ENCODE assay signal across 19 cellular contexts in genomic region chr1:12069616-12070244, GRCh38. TPM values are rescaled to one million over a fixed set of nuclear protein-coding genes. Genes with fewer than 3 reads are reported as not detected.
DNase-seq lines count a peak whose midpoint lies in the region; FAIRE-seq and TF ChIP-seq lines count a peak whose summit lies in the region.
"Had no signal": no experiment of that assay in that cellular context is flagged by ENCODE, and none has a peak within 500 bp of the region (broad histone marks: within the 10 kb centered on the region; RNA-seq: fewer than 3 reads in every experiment).

No MANE protein-coding gene starts in this region.

- DNase-seq in GDM1 (lab: John Stamatoyannopoulos, UW) (peak; percentile 44), GM18507 (ENCODE audit: extremely low spot score, insufficient read length, low read depth) (no peak), mesothelial cell of epicardium (ENCODE audit: low spot score in 2 of 2, unreplicated experiment in 2 of 2) (no peak), DMS153 treated with DMSO at 0.1 percent for 48 hours (lab: John Stamatoyannopoulos, UW; ENCODE audit: unreplicated experiment) (no peak), COLO829 (ENCODE audit: low spot score) (no peak), left ventricle myocardium inferior (no peak)
- no peak for DNase-seq in activated T-helper 1 cell treated with anti-CD3 and anti-CD28 coated beads, Interleukin-12 subunit alpha, Interleukin-12 subunit beta, Interleukin-2, Interleukin-4 antibody, amounts not matched to agents 30 ng/mL and 10 ng/mL and 1 ng/mL, durations not matched to agents 14 hours and 24 hours and 36 hours (ENCODE audit: low spot score)
- DNase-seq: body of pancreas; H7; NCI-H187; NCI-H510A; nephron progenitor cell; PC-9; stimulated activated CD4-positive, alpha-beta T cell treated with anti-CD3 and anti-CD28 coated beads, Interleukin-2, amount 100 ng/mL, for 24 hours had no signal

- TF ChIP-seq CTCF in mesothelial cell of epicardium (IDR thresholded peaks at IDR 0.05; ENCODE audit: unreplicated experiment) (no peak), left ventricle myocardium inferior (IDR thresholded peaks at IDR 0.05; ENCODE audit: borderline replicate concordance) (no peak)

- H3K4me3 Mint-ChIP-seq in activated T-helper 1 cell treated with anti-CD3 and anti-CD28 coated beads, Interleukin-12 subunit alpha, Interleukin-12 subunit beta, Interleukin-2, Interleukin-4 antibody, amounts not matched to agents 30 ng/mL and 10 ng/mL and 1 ng/mL, durations not matched to agents 14 hours and 24 hours and 36 hours: peak overlapping the region; percentile 77
- no peak overlapping the region for H3K4me3 Mint-ChIP-seq in mesothelial cell of epicardium
- H3K4me3 Mint-ChIP-seq: nephron progenitor cell had no signal

- H3K4me3 ChIP-seq in left ventricle myocardium inferior: no peak overlapping the region
- H3K4me3 ChIP-seq: body of pancreas, PC-9, tibial nerve had no signal

- H3K9me3 Mint-ChIP-seq in activated T-helper 1 cell treated with anti-CD3 and anti-CD28 coated beads, Interleukin-12 subunit alpha, Interleukin-12 subunit beta, Interleukin-2, Interleukin-4 antibody, amounts not matched to agents 30 ng/mL and 10 ng/mL and 1 ng/mL, durations not matched to agents 14 hours and 24 hours and 36 hours: no peaks in the 10 kb centered on the region
- no peaks in the 10 kb centered on the region for H3K9me3 Mint-ChIP-seq in mesothelial cell of epicardium
- H3K9me3 Mint-ChIP-seq: nephron progenitor cell had no signal

- no peaks in the 10 kb centered on the region for H3K27me3 Mint-ChIP-seq in activated T-helper 1 cell treated with anti-CD3 and anti-CD28 coated beads, Interleukin-12 subunit alpha, Interleukin-12 subunit beta, Interleukin-2, Interleukin-4 antibody, amounts not matched to agents 30 ng/mL and 10 ng/mL and 1 ng/mL, durations not matched to agents 14 hours and 24 hours and 36 hours (ENCODE audit: insufficient read depth)
- H3K27me3 Mint-ChIP-seq in mesothelial cell of epicardium (ENCODE audit: low read depth): peaks cover 21% of the 10 kb centered on the region

- H3K36me3 ChIP-seq in left ventricle myocardium inferior: no peaks in the 10 kb centered on the region
- H3K36me3 ChIP-seq: tibial nerve had no signal

- H3K9me3 ChIP-seq in left ventricle myocardium inferior (replicated peaks): no peaks in the 10 kb centered on the region
- H3K9me3 ChIP-seq: body of pancreas, tibial nerve had no signal

- intact Hi-C loops in activated T-helper 1 cell treated with anti-CD3 and anti-CD28 coated beads, Interleukin-12 subunit alpha, Interleukin-12 subunit beta, Interleukin-2, Interleukin-4 antibody, amounts not matched to agents 30 ng/mL and 10 ng/mL and 1 ng/mL, durations not matched to agents 14 hours and 24 hours and 36 hours (cut with micrococcal nuclease): loop anchor here (5.0 kb wide), 2 partner anchors 162 to 368 kb away; no protein-coding TSS in a partner anchor
- intact Hi-C loops in left ventricle myocardium inferior (cut with micrococcal nuclease): no loop called here

- peaks cover 15% of the 10 kb centered on the region for H3K36me3 Mint-ChIP-seq in activated T-helper 1 cell treated with anti-CD3 and anti-CD28 coated beads, Interleukin-12 subunit alpha, Interleukin-12 subunit beta, Interleukin-2, Interleukin-4 antibody, amounts not matched to agents 30 ng/mL and 10 ng/mL and 1 ng/mL, durations not matched to agents 14 hours and 24 hours and 36 hours (ENCODE audit: low read depth)
- no peaks in the 10 kb centered on the region for H3K36me3 Mint-ChIP-seq in mesothelial cell of epicardium

- peaks cover 59% of the 10 kb centered on the region for H3K4me1 Mint-ChIP-seq in activated T-helper 1 cell treated with anti-CD3 and anti-CD28 coated beads, Interleukin-12 subunit alpha, Interleukin-12 subunit beta, Interleukin-2, Interleukin-4 antibody, amounts not matched to agents 30 ng/mL and 10 ng/mL and 1 ng/mL, durations not matched to agents 14 hours and 24 hours and 36 hours (ENCODE audit: low read depth)
- peaks cover 31% of the 10 kb centered on the region for H3K4me1 Mint-ChIP-seq in mesothelial cell of epicardium

- peak; percentile 31 for FAIRE-seq in GM18507 (lab: Jason Lieb, UNC)
- FAIRE-seq: G401.6 had no signal

- no peaks in the 10 kb centered on the region for H3K4me1 ChIP-seq in left ventricle myocardium inferior
- H3K4me1 ChIP-seq: body of pancreas had no signal

- H3K27me3 ChIP-seq in left ventricle myocardium inferior (ENCODE audit: low read depth): peaks cover 94% of the 10 kb centered on the region

- H3K27ac ChIP-seq in left ventricle myocardium inferior (replicated peaks): no peak overlapping the region
- H3K27ac ChIP-seq: body of pancreas, PC-9, tibial nerve, VCaP had no signal

- peak overlapping the region; percentile 62 for H3K27ac Mint-ChIP-seq in activated T-helper 1 cell treated with anti-CD3 and anti-CD28 coated beads, Interleukin-12 subunit alpha, Interleukin-12 subunit beta, Interleukin-2, Interleukin-4 antibody, amounts not matched to agents 30 ng/mL and 10 ng/mL and 1 ng/mL, durations not matched to agents 14 hours and 24 hours and 36 hours
- H3K27ac Mint-ChIP-seq in mesothelial cell of epicardium: peak overlapping the region; percentile 67
- H3K27ac Mint-ChIP-seq: nephron progenitor cell had no signal

RNA-seq across cellular contexts. Expression of gene TNFRSF8, which starts 6.6 kb away (rescaled TPM):
- 26.9 and 27.9 TPM in 2 replicates for total RNA-seq in activated T-helper 1 cell treated with anti-CD3 and anti-CD28 coated beads, Interleukin-12 subunit alpha, Interleukin-12 subunit beta, Interleukin-2, Interleukin-4 antibody, amounts not matched to agents 30 ng/mL and 10 ng/mL and 1 ng/mL, durations not matched to agents 14 hours and 24 hours and 36 hours
- total RNA-seq in mesothelial cell of epicardium (0.31 to 0.53 TPM (median 0.41 TPM) in 3 replicates), left ventricle myocardium inferior (0.82 TPM)
- total RNA-seq: body of pancreas, LHCN-M2, PC-9, renal cortical epithelial cell had no signal

RNA-seq across cellular contexts. Expression of gene MIIP, which starts 50.4 kb away (rescaled TPM):
- total RNA-seq in activated T-helper 1 cell treated with anti-CD3 and anti-CD28 coated beads, Interleukin-12 subunit alpha, Interleukin-12 subunit beta, Interleukin-2, Interleukin-4 antibody, amounts not matched to agents 30 ng/mL and 10 ng/mL and 1 ng/mL, durations not matched to agents 14 hours and 24 hours and 36 hours: 74.9 and 75.3 TPM in 2 replicates
- 31.7 to 37.5 TPM (median 32.0 TPM) in 3 replicates for total RNA-seq in mesothelial cell of epicardium
- total RNA-seq in left ventricle myocardium inferior: 16.2 TPM

Comparison
In these comparisons a context has a peak if more than half of its experiments do, and no peak if none do; other contexts are left out.
1. RNA of gene TNFRSF8, which starts 6.6 kb away (total RNA-seq): 26.9 to 27.9 TPM in activated T-helper 1 cell treated with anti-CD3 and anti-CD28 coated beads, Interleukin-12 subunit alpha, Interleukin-12 subunit beta, Interleukin-2, Interleukin-4 antibody, amounts not matched to agents 30 ng/mL and 10 ng/mL and 1 ng/mL, durations not matched to agents 14 hours and 24 hours and 36 hours; 0.82 TPM in left ventricle myocardium inferior (single experiment) and 0.31 to 0.53 TPM in mesothelial cell of epicardium; every median in the first group is over 10 times any median in the second.